8 cellular contexts compared by ENCODE assay signal in the genomic region with DNA sequence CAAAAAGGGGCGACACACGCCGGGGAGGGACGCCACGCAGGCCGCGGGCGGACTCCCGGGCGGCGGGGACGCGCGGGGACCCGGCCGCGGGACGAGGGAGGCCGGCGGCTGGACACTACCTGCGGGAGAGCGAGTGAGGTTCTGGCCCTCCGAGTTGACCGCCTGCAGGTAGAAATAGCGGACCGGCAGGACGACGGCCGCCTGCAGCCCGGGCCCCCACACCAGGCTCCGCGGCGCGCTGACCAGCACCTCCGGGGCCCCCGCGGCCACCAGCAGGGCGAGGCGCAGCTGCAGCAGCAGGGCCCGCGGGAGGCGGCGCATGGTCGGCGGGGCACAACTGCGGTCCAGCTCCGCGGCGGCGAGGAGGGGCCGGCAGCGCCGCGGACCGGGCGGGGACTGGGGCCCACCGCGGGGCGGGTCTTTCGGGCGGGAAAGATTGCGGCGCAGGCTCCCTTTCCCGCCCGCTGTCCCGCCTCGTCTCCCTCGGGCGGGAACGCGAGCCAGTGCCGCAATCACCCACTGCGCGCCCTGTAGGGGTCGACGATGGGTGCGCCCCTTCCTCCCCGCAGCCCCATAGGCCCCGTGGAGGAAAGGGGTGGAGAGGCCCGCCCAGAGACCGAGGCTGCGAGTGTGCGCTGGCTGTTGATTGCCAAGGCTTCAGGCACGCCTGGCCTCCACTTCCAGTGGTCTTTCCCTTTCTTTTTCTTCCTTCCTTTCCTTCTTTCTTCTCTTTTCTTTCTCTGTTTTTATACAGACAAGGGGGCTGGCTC. TPM values are rescaled to one million over a fixed set of nuclear protein-coding genes. Genes with fewer than 3 reads are reported as not detected.
DNase-seq lines count a peak whose midpoint lies in the region; ATAC-seq and TF ChIP-seq lines count a peak whose summit lies in the region.

A gene with protein sequence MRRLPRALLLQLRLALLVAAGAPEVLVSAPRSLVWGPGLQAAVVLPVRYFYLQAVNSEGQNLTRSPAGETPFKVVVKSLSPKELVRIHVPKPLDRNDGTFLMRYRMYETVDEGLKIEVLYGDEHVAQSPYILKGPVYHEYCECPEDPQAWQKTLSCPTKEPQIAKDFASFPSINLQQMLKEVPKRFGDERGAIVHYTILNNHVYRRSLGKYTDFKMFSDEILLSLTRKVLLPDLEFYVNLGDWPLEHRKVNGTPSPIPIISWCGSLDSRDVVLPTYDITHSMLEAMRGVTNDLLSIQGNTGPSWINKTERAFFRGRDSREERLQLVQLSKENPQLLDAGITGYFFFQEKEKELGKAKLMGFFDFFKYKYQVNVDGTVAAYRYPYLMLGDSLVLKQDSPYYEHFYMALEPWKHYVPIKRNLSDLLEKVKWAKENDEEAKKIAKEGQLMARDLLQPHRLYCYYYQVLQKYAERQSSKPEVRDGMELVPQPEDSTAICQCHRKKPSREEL (minus strand): TSS at position 339 of the 770 bp plus-strand sequence. CDS start 18 bp downstream, at position 321.

- H3K27ac Mint-ChIP-seq in endothelial cell (ENCODE audit: unreplicated experiment) = peak within 1 kb of the TSS; percentile 90

- DNase-seq in BE2C (peak; percentile 51), NOMO-1 (lab: John Stamatoyannopoulos, UW; ENCODE audit: unreplicated experiment in 2 of 2) (peak; percentile 39 to 60), endothelial cell (ENCODE audit: low spot score) (peak; percentile 65)
- DNase-seq in activated CD8-positive, alpha-beta memory T cell treated with anti-CD3 and anti-CD28 coated beads, Interleukin-2, amount 50 U/mL, for 48 hours = peak; percentile 80
- DNase-seq in stimulated activated CD8-positive, alpha-beta memory T cell treated with anti-CD3 and anti-CD28 coated beads, Interleukin-15, amount 100 ng/mL, for 48 hours (ENCODE audit: low read depth in 2 of 2) = peak; percentile 16 to 21

- no peaks in the 10 kb centered on the region for H3K4me1 ChIP-seq in BE2C
- peaks cover 32% of the 10 kb centered on the region for H3K4me1 ChIP-seq in mesodermal cell (ENCODE audit: control insufficient read depth, insufficient read depth, low read length, poor library complexity, severe bottlenecking)

- H3K9me3 ChIP-seq in BE2C (no peaks in the 10 kb centered on the region), mesodermal cell (ENCODE audit: control insufficient read depth, low read length) (no peaks in the 10 kb centered on the region)

- H3K36me3 ChIP-seq in BE2C = no peaks in the 10 kb centered on the region
- no peaks in the 10 kb centered on the region for H3K36me3 ChIP-seq in mesodermal cell (ENCODE audit: control insufficient read depth, insufficient read depth, low read length)

- H3K27ac ChIP-seq in mesodermal cell (ENCODE audit: low read depth, low read length, severe bottlenecking) = peak within 1 kb of the TSS; percentile 98

- WGBS in mesodermal cell (ENCODE audit: insufficient coverage in 2 of 2), 2 experiments = 1% methylated on average over 66 to 71 of the region's 84 CpGs

- TF ChIP-seq CTCF in BE2C (IDR thresholded peaks at IDR 0.05; ENCODE audit: low read depth, low read length) (no peak), endothelial cell (IDR thresholded peaks at IDR 0.05; ENCODE audit: unreplicated experiment) (no peak)

- ATAC-seq in GM19043 (IDR thresholded peaks at IDR 0.05; ENCODE audit: low read depth, unreplicated experiment) (peak; percentile 53), HG03196 (IDR thresholded peaks at IDR 0.05; ENCODE audit: unreplicated experiment) (peak; percentile 47)

- H3K27me3 ChIP-seq in BE2C = peaks cover 32% of the 10 kb centered on the region

- H3K4me3 Mint-ChIP-seq in endothelial cell (ENCODE audit: unreplicated experiment) = peak within 1 kb of the TSS; percentile 95

- H3K4me3 ChIP-seq in BE2C (ENCODE audit: low read depth, low read length) (peak within 1 kb of the TSS; percentile 45), mesodermal cell (ENCODE audit: extremely low read depth, insufficient read depth, low read length, poor library complexity, severe bottlenecking) (peak within 1 kb of the TSS; percentile 58)

- H3K9me3 Mint-ChIP-seq in endothelial cell (ENCODE audit: unreplicated experiment) = no peaks in the 10 kb centered on the region

- peaks cover 8% of the 10 kb centered on the region for H3K27me3 Mint-ChIP-seq in endothelial cell (ENCODE audit: unreplicated experiment)

- H3K36me3 Mint-ChIP-seq in endothelial cell (ENCODE audit: low read depth, unreplicated experiment) = no peaks in the 10 kb centered on the region

- peaks cover 10% of the 10 kb centered on the region for H3K4me1 Mint-ChIP-seq in endothelial cell (ENCODE audit: unreplicated experiment)

RNA-seq across cellular contexts. Expression of the gene that starts here (rescaled TPM):
- 0.25 TPM for polyA plus RNA-seq in BE2C (2012; ENCODE audit: insufficient read depth, insufficient read length, low read depth)
- total RNA-seq in endothelial cell (ENCODE audit: unreplicated experiment) = 12.2 TPM
- polyA plus RNA-seq in mesodermal cell (2013, experiment 1 of 2) = 33.0 TPM
- polyA plus RNA-seq in mesodermal cell (2013, experiment 2 of 2) = 32.3 TPM

Comparison
In these comparisons a context has a peak if more than half of its experiments do, and no peak if none do; other contexts are left out.
1. Peak in every context shown above with its lines: DNase-seq, ATAC-seq, H3K4me3 ChIP-seq and H3K27ac ChIP-seq.
2. DNase-seq: peak in every context shown above with its lines; median percentile 80 in activated CD8-positive, alpha-beta memory T cell treated with anti-CD3 and anti-CD28 coated beads, Interleukin-2, amount 50 U/mL, for 48 hours; 65 in endothelial cell; 51 in BE2C; 50 in NOMO-1; 18 in stimulated activated CD8-positive, alpha-beta memory T cell treated with anti-CD3 and anti-CD28 coated beads, Interleukin-15, amount 100 ng/mL, for 48 hours.